Comparison of ENCODE assay signal across 9 cellular contexts in genomic region chr7:42831051-42831952, GRCh38.
DNase-seq lines count a peak whose midpoint lies in the region; ATAC-seq and TF ChIP-seq lines count a peak whose summit lies in the region.
"Had no signal": no experiment of that assay in that cellular context is flagged by ENCODE, and none has a peak within 500 bp of the region (broad histone marks: within the 10 kb centered on the region; RNA-seq: fewer than 3 reads in every experiment).

No MANE protein-coding gene starts in this region.

- no peaks in the 10 kb centered on the region for H3K9me3 Mint-ChIP-seq in brain
- H3K9me3 Mint-ChIP-seq: activated naive CD8-positive, alpha-beta T cell treated with anti-CD3 and anti-CD28 coated beads, Interleukin-2, amount 10 ng/mL, durations not matched to agents 7 days and 5 days had no signal

- 30 to 31% methylated on average over 7 of the region's 7 CpGs for WGBS in thyroid gland, 2 donors

- no peaks in the 10 kb centered on the region for H3K36me3 ChIP-seq in kidney epithelial cell (ENCODE audit: control insufficient read depth, insufficient read depth, low read length)
- H3K36me3 ChIP-seq in thyroid gland, result no peaks in the 10 kb centered on the region

- no peaks in the 10 kb centered on the region for H3K9me3 ChIP-seq in AG04450 (ENCODE audit: control insufficient read depth, insufficient read depth, low read length)
- no peaks in the 10 kb centered on the region for H3K9me3 ChIP-seq in thyroid gland

- H3K27me3 Mint-ChIP-seq in brain, result peaks cover 4% of the 10 kb centered on the region

- H3K4me3 Mint-ChIP-seq in brain, result peak overlapping the region in 1 of 5 experiments; percentile 21
- H3K4me3 Mint-ChIP-seq: activated naive CD8-positive, alpha-beta T cell treated with anti-CD3 and anti-CD28 coated beads, Interleukin-2, amount 10 ng/mL, durations not matched to agents 7 days and 5 days had no signal

- ATAC-seq in GM21576 (IDR thresholded peaks at IDR 0.05; ENCODE audit: unreplicated experiment) (no peak), HG03469 (IDR thresholded peaks at IDR 0.05; ENCODE audit: unreplicated experiment) (no peak)

- no peak for TF ChIP-seq POLR2A in thyroid gland (IDR thresholded peaks at IDR 0.05)

- H3K27ac ChIP-seq in AG04450 (ENCODE audit: low read depth, low read length) (no peak overlapping the region), thyroid gland (peak overlapping the region in 1 of 3 donors; percentile 41)

- no peaks in the 10 kb centered on the region for H3K36me3 Mint-ChIP-seq in brain
- H3K36me3 Mint-ChIP-seq: activated naive CD8-positive, alpha-beta T cell treated with anti-CD3 and anti-CD28 coated beads, Interleukin-2, amount 10 ng/mL, durations not matched to agents 7 days and 5 days had no signal

- H3K27me3 ChIP-seq in AG04450 (ENCODE audit: control insufficient read depth, insufficient read depth, low read length), result peaks cover 3% of the 10 kb centered on the region
- H3K27me3 ChIP-seq in kidney epithelial cell (ENCODE audit: control insufficient read depth, insufficient read depth, low read length), result no peaks in the 10 kb centered on the region
- no peaks in the 10 kb centered on the region for H3K27me3 ChIP-seq in thyroid gland

- CTCF ChIA-PET in AG04450 (lab: Charles Lee), result interaction anchor here (0.9 to 4.3 kb wide), 12 partner anchors 10 to 890 kb away, joined by 3 to 30 read pairs (median 4); no protein-coding TSS in a partner anchor

- DNase-seq in AG04450 (ENCODE audit: low read depth, low spot score), result no peak
- peak; percentile 50 for DNase-seq in HT-29 (ENCODE audit: low spot score)
- no peak for DNase-seq in kidney epithelial cell (ENCODE audit: low read depth)
- DNase-seq in thyroid gland, result peak; percentile 56 to 63
- DNase-seq in CD1c-positive myeloid dendritic cell (ENCODE audit: extremely low spot score), result no peak
- DNase-seq: activated naive CD8-positive, alpha-beta T cell treated with anti-CD3 and anti-CD28 coated beads, Interleukin-2, amount 10 ng/mL, durations not matched to agents 7 days and 5 days had no signal

- peak; percentile 75 for TF ChIP-seq CTCF in AG04450 (IDR thresholded peaks at IDR 0.05; ENCODE audit: low read depth, low read length)
- peak; percentile 92 to 93 for TF ChIP-seq CTCF in brain (conservative IDR thresholded peaks at IDR 0.05)
- peak; percentile 80 for TF ChIP-seq CTCF in kidney epithelial cell (IDR thresholded peaks at IDR 0.05; ENCODE audit: insufficient read depth, low read length, poor library complexity, severe bottlenecking)
- TF ChIP-seq CTCF in thyroid gland (IDR thresholded peaks at IDR 0.05), result peak in 4 of 6 experiments; percentile 29 to 67 (median 61)

- H3K4me1 Mint-ChIP-seq in brain, result peaks cover 17% of the 10 kb centered on the region
- H3K4me1 Mint-ChIP-seq: activated naive CD8-positive, alpha-beta T cell treated with anti-CD3 and anti-CD28 coated beads, Interleukin-2, amount 10 ng/mL, durations not matched to agents 7 days and 5 days had no signal

- intact Hi-C loops in thyroid gland (cut with DNase I), result loop anchor here (5.0 kb wide), 1 partner anchor 889 kb away; no protein-coding TSS in a partner anchor

- H3K27ac Mint-ChIP-seq in brain, result peak overlapping the region in 1 of 5 experiments; percentile 59
- H3K27ac Mint-ChIP-seq: activated naive CD8-positive, alpha-beta T cell treated with anti-CD3 and anti-CD28 coated beads, Interleukin-2, amount 10 ng/mL, durations not matched to agents 7 days and 5 days had no signal

- H3K4me1 ChIP-seq in thyroid gland, result peaks cover 20 to 24% of the 10 kb centered on the region in 2 donors

- POLR2A ChIA-PET in AG04450 (lab: Yijun Ruan, JAX), result interaction anchor here (1.0 kb wide), 1 partner anchor 888 kb away, joined by 3 read pairs; no protein-coding TSS in a partner anchor

- H3K4me3 ChIP-seq in AG04450 (ENCODE audit: low read depth, low read length) (no peak overlapping the region), kidney epithelial cell (ENCODE audit: low read depth, low read length) (no peak overlapping the region), thyroid gland (replicated peaks in 1 of 3) (no peak overlapping the region)

Comparison
In these comparisons a context has a peak if more than half of its experiments do, and no peak if none do; other contexts are left out.
1. DNase-seq: peak in HT-29 (single experiment) and thyroid gland (2 of 2); none in AG04450 (single experiment), kidney epithelial cell (single experiment) and CD1c-positive myeloid dendritic cell (single experiment).
2. Peak in every context shown above with its lines, with median percentiles within 50 percentile points of each other: CTCF ChIP-seq.